ENCODE assay signal across 9 cellular contexts in the genomic region with DNA sequence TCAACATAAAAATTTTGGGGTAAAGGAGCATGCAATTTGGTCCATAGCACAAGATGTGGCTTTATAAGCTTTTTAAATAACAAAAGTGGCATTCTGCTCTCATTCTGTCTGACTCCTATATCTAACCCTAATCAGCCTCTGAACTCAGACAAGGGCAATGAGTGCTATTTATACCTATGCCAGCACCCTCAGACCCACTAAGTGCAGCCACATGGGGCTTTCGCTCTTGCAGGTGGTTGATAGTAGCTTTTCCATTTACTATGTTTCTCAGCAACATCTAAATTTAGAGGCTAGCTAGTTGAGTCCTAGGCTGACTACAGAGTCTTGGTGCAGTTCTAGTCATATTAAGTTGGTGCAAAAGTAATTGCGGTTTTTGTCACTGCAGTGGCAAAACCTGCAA.
"Had no signal": no experiment of that assay in that cellular context is flagged by ENCODE, and none has a peak within 500 bp of the region (broad histone marks: within the 10 kb centered on the region; RNA-seq: fewer than 3 reads in every experiment).

No MANE protein-coding gene starts in this region.

- DNase-seq: GM23248, GOT3, H7, H9, HCEC 1CT, HFFc6 had no signal

- H2AFZ ChIP-seq: GM23248, GM23338 had no signal

- H3K4me2 ChIP-seq: GM23338 had no signal

- H3K4me1 Mint-ChIP-seq: GM23338, H9 had no signal

- H3K27ac ChIP-seq: GM23248 had no signal

- H3K27ac Mint-ChIP-seq: GM23338, H9, HFFc6 had no signal

- H3K4me3 Mint-ChIP-seq: GM23338, H9, HFFc6 had no signal

- ATAC-seq: GM23338, HCT116 had no signal

- H3K9me3 ChIP-seq: HAP-1 had no signal

- H3K4me1 ChIP-seq: HAP-1 had no signal

- H3K9ac ChIP-seq: GM23248 had no signal

- H3K36me3 ChIP-seq: HAP-1 had no signal

- H3K4me3 ChIP-seq: GM23248, GM23338, HAP-1 had no signal
